Comparison of ENCODE assay signal across 1 cellular context in the genomic region with DNA sequence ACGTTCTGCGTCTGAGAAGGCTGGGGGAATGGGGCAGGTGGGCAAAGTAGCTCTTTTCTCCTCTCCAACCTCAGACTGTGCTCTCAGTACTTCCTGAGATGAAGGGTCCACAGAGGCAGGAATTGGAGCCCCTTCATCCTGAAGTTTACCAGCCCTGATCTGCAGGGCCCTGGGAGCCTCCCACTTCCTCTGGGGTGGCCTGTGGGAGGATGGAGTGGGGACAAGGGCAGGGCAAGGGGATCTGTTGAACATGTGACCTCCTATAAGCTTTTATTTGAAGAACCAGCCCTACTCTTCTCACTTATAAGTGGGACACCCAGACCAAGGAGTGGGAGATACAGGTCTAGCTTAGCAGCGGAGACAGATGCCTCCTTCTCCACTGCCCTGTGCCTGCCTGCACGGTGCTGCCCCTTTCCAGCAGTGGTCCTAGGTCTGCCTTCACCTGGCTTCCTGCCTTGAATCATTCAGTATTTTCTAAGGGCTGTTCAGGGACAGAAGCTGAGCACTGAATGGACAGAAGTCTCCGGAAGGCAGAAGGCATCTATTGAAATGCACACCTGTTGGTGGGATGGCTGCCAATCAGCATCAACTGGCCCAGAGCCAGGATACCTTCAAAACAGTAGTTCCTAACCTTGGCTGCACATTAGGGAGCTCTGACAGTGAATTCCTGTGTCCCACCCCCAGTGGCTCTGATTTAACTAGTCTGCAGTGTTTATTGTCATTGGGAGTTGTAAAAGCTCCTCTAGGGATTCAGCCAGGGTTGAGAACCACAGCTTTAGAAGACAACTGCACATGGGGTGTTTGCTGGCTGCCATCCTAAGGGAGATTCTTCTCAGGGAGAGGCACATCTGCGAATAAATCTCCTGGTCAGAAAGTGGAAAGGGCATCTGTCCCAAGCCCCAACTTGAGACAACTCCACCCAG.
TF ChIP-seq lines count a peak whose summit lies in the region.

No MANE protein-coding gene starts in this region.

TF ChIP-seq in SK-N-SH, 30 proteins besides CTCF, POLR2A, EP300 and RAD21 (continued from another document):
- TF ChIP-seq, protein P1, sequence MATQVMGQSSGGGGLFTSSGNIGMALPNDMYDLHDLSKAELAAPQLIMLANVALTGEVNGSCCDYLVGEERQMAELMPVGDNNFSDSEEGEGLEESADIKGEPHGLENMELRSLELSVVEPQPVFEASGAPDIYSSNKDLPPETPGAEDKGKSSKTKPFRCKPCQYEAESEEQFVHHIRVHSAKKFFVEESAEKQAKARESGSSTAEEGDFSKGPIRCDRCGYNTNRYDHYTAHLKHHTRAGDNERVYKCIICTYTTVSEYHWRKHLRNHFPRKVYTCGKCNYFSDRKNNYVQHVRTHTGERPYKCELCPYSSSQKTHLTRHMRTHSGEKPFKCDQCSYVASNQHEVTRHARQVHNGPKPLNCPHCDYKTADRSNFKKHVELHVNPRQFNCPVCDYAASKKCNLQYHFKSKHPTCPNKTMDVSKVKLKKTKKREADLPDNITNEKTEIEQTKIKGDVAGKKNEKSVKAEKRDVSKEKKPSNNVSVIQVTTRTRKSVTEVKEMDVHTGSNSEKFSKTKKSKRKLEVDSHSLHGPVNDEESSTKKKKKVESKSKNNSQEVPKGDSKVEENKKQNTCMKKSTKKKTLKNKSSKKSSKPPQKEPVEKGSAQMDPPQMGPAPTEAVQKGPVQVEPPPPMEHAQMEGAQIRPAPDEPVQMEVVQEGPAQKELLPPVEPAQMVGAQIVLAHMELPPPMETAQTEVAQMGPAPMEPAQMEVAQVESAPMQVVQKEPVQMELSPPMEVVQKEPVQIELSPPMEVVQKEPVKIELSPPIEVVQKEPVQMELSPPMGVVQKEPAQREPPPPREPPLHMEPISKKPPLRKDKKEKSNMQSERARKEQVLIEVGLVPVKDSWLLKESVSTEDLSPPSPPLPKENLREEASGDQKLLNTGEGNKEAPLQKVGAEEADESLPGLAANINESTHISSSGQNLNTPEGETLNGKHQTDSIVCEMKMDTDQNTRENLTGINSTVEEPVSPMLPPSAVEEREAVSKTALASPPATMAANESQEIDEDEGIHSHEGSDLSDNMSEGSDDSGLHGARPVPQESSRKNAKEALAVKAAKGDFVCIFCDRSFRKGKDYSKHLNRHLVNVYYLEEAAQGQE (IDR thresholded peaks at IDR 0.05; ENCODE audit: low read depth, low read length) = no peak
- TF ChIP-seq TAF1 (IDR thresholded peaks at IDR 0.05; ENCODE audit: borderline replicate concordance, low read depth, low read length) (no peak), CHD2 (IDR thresholded peaks at IDR 0.05; ENCODE audit: low read length, partially characterized antibody) (no peak), GATA2 (CRISPR knock-in tag; IDR thresholded peaks at IDR 0.05) (no peak), TCF12 (IDR thresholded peaks at IDR 0.05) (no peak)
